Comparison of ENCODE assay signal across 27 cellular contexts in genomic region chr1:228400692-228401454, GRCh38. TPM values are rescaled to one million over a fixed set of nuclear protein-coding genes. Genes with fewer than 3 reads are reported as not detected.
DNase-seq lines count a peak whose midpoint lies in the region; ATAC-seq and TF ChIP-seq lines count a peak whose summit lies in the region.
"Had no signal": no experiment of that assay in that cellular context is flagged by ENCODE, and none has a peak within 500 bp of the region (broad histone marks: within the 10 kb centered on the region; RNA-seq: fewer than 3 reads in every experiment).

No MANE protein-coding gene starts in this region.

- H3K27ac Mint-ChIP-seq in H9 = peak overlapping the region in 2 of 3 experiments; percentile 44 to 77; a peak in 2 of 7 replicates
- H3K27ac Mint-ChIP-seq in T-helper 17 cell = peak overlapping the region; percentile 93
- peak overlapping the region; percentile 55 for H3K27ac Mint-ChIP-seq in glutamatergic neuron (ENCODE audit: unreplicated experiment)
- H3K27ac Mint-ChIP-seq: activated naive CD8-positive, alpha-beta T cell treated with anti-CD3 and anti-CD28 coated beads, Interleukin-2, amount 50 U/mL, for 24 hours; dendritic cell treated with granulocyte-macrophage colony-stimulating factor and Interleukin-4, amounts not matched to agents 40 ng/mL and 50 ng/mL, for 4 days; mesothelial cell of epicardium; T-helper 2 cell treated with Interferon-gamma antibody and Interleukin-4, amounts not matched to agents 5 μg/mL and 100 μg/mL, for 36 hours had no signal

- H4K20me1 ChIP-seq in H9 (ENCODE audit: control insufficient read depth, insufficient read depth, insufficient read length) (peaks cover 2% of the 10 kb centered on the region), hepatocyte (ENCODE audit: insufficient read depth, poor library complexity, severe bottlenecking) (peaks cover 36% of the 10 kb centered on the region)

- H2AFZ ChIP-seq in H9 (ENCODE audit: low read length) (no peak overlapping the region), hepatocyte (no peak overlapping the region)
- H2AFZ ChIP-seq: GM23248 had no signal

- peaks cover 16% of the 10 kb centered on the region for H3K79me1 ChIP-seq in H9 (ENCODE audit: insufficient read depth, low read depth, low read length, poor library complexity, severe bottlenecking)

- H3K27me3 ChIP-seq in H9 (ENCODE audit: insufficient read depth, low read length) (no peaks in the 10 kb centered on the region), hepatocyte (no peaks in the 10 kb centered on the region)
- H3K27me3 ChIP-seq: SJCRH30, tibial artery had no signal

- no CpG with 5 or more reads among the region's 19 CpGs for WGBS in H9 (ENCODE audit: extremely low coverage, insufficient read length, low lambda C conversion rate)
- 92% methylated on average over 10 of the region's 19 CpGs for WGBS in hepatocyte (ENCODE audit: low lambda C conversion rate, missing lambda C conversion rate)

- 0 out of 2 replicates have a peak, but pooled peaks cover 5% of the 10 kb centered on the region for H3K4me1 ChIP-seq in H9 (ENCODE audit: insufficient read depth, low read length)
- peaks cover 9% of the 10 kb centered on the region for H3K4me1 ChIP-seq in hepatocyte (ENCODE audit: insufficient read depth)

- H3K27me3 Mint-ChIP-seq in H9 (ENCODE audit: low read depth) (no peaks in the 10 kb centered on the region), T-helper 17 cell (no peaks in the 10 kb centered on the region), glutamatergic neuron (ENCODE audit: unreplicated experiment) (peaks cover 8% of the 10 kb centered on the region)
- H3K27me3 Mint-ChIP-seq: activated naive CD8-positive, alpha-beta T cell treated with anti-CD3 and anti-CD28 coated beads, Interleukin-2, amount 50 U/mL, for 24 hours; dendritic cell treated with granulocyte-macrophage colony-stimulating factor and Interleukin-4, amounts not matched to agents 40 ng/mL and 50 ng/mL, for 4 days had no signal

- intact Hi-C loops in posterior vena cava (cut with DNase I) = no loop called here

- no peak overlapping the region for H3K4ac ChIP-seq in H9 (ENCODE audit: low read depth, low read length)

- peaks cover 50 to 70% (median 70%) of the 10 kb centered on the region in 3 experiments for H3K36me3 Mint-ChIP-seq in H9 (ENCODE audit: insufficient read depth in 1 of 3, low read depth in 3 of 3)
- H3K36me3 Mint-ChIP-seq in T-helper 17 cell (ENCODE audit: low read depth) = peaks cover 2% of the 10 kb centered on the region
- no peaks in the 10 kb centered on the region for H3K36me3 Mint-ChIP-seq in glutamatergic neuron (ENCODE audit: unreplicated experiment)

- H3K9me3 Mint-ChIP-seq in H9 (no peaks in the 10 kb centered on the region), glutamatergic neuron (ENCODE audit: unreplicated experiment) (peaks cover 7% of the 10 kb centered on the region)
- H3K9me3 Mint-ChIP-seq: activated naive CD8-positive, alpha-beta T cell treated with anti-CD3 and anti-CD28 coated beads, Interleukin-2, amount 50 U/mL, for 24 hours; brain; CD8-positive, alpha-beta memory T cell; dendritic cell treated with granulocyte-macrophage colony-stimulating factor and Interleukin-4, amounts not matched to agents 40 ng/mL and 50 ng/mL, for 4 days; mesothelial cell of epicardium; T-helper 2 cell treated with Interferon-gamma antibody and Interleukin-4, amounts not matched to agents 5 μg/mL and 100 μg/mL, for 36 hours had no signal

- no peak overlapping the region for H3T11ph ChIP-seq in H9 (ENCODE audit: low read length)

- H3K9ac ChIP-seq in H9 (ENCODE audit: extremely low read depth, insufficient read length, low read length) = no peak overlapping the region
- H3K9ac ChIP-seq: GM23248 had no signal

- H3K4me1 Mint-ChIP-seq in H9 (peaks cover 10 to 19% of the 10 kb centered on the region in 2 experiments), T-helper 17 cell (peaks cover 59% of the 10 kb centered on the region), glutamatergic neuron (ENCODE audit: low read depth, unreplicated experiment) (peaks cover 15% of the 10 kb centered on the region)

- no peak overlapping the region for H2BK5ac ChIP-seq in H9 (ENCODE audit: insufficient read length, low read length)

- H2AK5ac ChIP-seq in H9 (ENCODE audit: insufficient read length, low read length) = no peak overlapping the region

- H2BK120ac ChIP-seq in H9 (ENCODE audit: low read depth, low read length, poor library complexity, severe bottlenecking) = no peak overlapping the region

- TF ChIP-seq CTCF in H9 (conservative IDR thresholded peaks at IDR 0.05) (no peak), glutamatergic neuron (IDR thresholded peaks at IDR 0.05; ENCODE audit: partially characterized antibody, unreplicated experiment) (no peak), hepatocyte (IDR thresholded peaks at IDR 0.05; ENCODE audit: poor library complexity) (no peak)

- H3K14ac ChIP-seq in H9 (ENCODE audit: insufficient read depth, low read length) = no peak overlapping the region

- H3K36me3 ChIP-seq in hepatocyte (replicated peaks; ENCODE audit: insufficient read depth, low read depth) = no peaks in the 10 kb centered on the region

- H3K79me2 ChIP-seq in H9 (ENCODE audit: insufficient read depth, low read length) (peaks cover 23% of the 10 kb centered on the region), hepatocyte (peaks cover 48% of the 10 kb centered on the region)

- H2BK20ac ChIP-seq in H9 (ENCODE audit: low read depth, low read length, poor library complexity, severe bottlenecking) = no peak overlapping the region

- H2BK12ac ChIP-seq in H9 (ENCODE audit: insufficient read length, low read depth, low read length) = no peak overlapping the region

- no peak overlapping the region for H4K8ac ChIP-seq in H9 (replicated peaks; ENCODE audit: insufficient read length, low read depth, low read length)

- no peak overlapping the region for H3K4me3 Mint-ChIP-seq in H9
- H3K4me3 Mint-ChIP-seq in T-helper 17 cell = no peak overlapping the region
- no peak overlapping the region for H3K4me3 Mint-ChIP-seq in glutamatergic neuron (ENCODE audit: unreplicated experiment)
- H3K4me3 Mint-ChIP-seq: activated naive CD8-positive, alpha-beta T cell treated with anti-CD3 and anti-CD28 coated beads, Interleukin-2, amount 50 U/mL, for 24 hours; brain; dendritic cell treated with granulocyte-macrophage colony-stimulating factor and Interleukin-4, amounts not matched to agents 40 ng/mL and 50 ng/mL, for 4 days; mesothelial cell of epicardium; T-helper 2 cell treated with Interferon-gamma antibody and Interleukin-4, amounts not matched to agents 5 μg/mL and 100 μg/mL, for 36 hours had no signal

- H3K56ac ChIP-seq in H9 (ENCODE audit: insufficient read length, low read depth, low read length) = no peak overlapping the region

- no peak overlapping the region for H2BK15ac ChIP-seq in H9 (ENCODE audit: low read depth, low read length)

- no peaks in the 10 kb centered on the region for H3K9me2 ChIP-seq in hepatocyte (replicated peaks; ENCODE audit: insufficient read depth)

- no peak overlapping the region for H3K18ac ChIP-seq in H9 (ENCODE audit: insufficient read length, low read depth, low read length)

- H4K5ac ChIP-seq in H9 (ENCODE audit: insufficient read length, low read depth, low read length) = no peak overlapping the region

- peak; percentile 23 for DNase-seq in H9
- no peak for DNase-seq in T-helper 17 cell
- no peak for DNase-seq in glutamatergic neuron
- DNase-seq in posterior vena cava (ENCODE audit: low spot score) = peak; percentile 62
- no peak for DNase-seq in SIG-M5 (lab: John Stamatoyannopoulos, UW)
- no peak for DNase-seq in hepatocyte (ENCODE audit: low spot score)
- no peak for DNase-seq in HT-29 (ENCODE audit: low spot score)
- DNase-seq: activated CD4-positive, CD25-positive, alpha-beta regulatory T cell; activated naive CD8-positive, alpha-beta T cell treated with anti-CD3 and anti-CD28 coated beads, Interleukin-2, amount 50 U/mL, for 24 hours; activated T-cell treated with anti-CD3 and anti-CD28 coated beads, Interleukin-2, amount 50 U/mL, for 48 hours; CD8-positive, alpha-beta memory T cell; DMS79 treated with DMSO at 0.1 percent for 48 hours; foreskin fibroblast; GM23248; KG1; MV-4-11; NCI-H187 treated with DMSO at 0.1 percent for 48 hours; NCI-H345; SJCRH30; stimulated activated naive CD8-positive, alpha-beta T cell treated with anti-CD3 and anti-CD28 coated beads, Interleukin-15, Interleukin-2, amounts not matched to agents 100 U/mL and 50 U/mL, for 24 hours had no signal

- H3K9me3 ChIP-seq in H9 (ENCODE audit: control insufficient read depth, low read depth, low read length) (no peaks in the 10 kb centered on the region), T-helper 17 cell (ENCODE audit: control insufficient read depth, low read length, poor library complexity, severe bottlenecking) (no peaks in the 10 kb centered on the region), hepatocyte (ENCODE audit: low read depth) (no peaks in the 10 kb centered on the region)
- H3K9me3 ChIP-seq: SJCRH30, tibial artery had no signal

- no peak overlapping the region for H3K27ac ChIP-seq in H9 (ENCODE audit: insufficient read length, low read depth, low read length)
- no peak overlapping the region for H3K27ac ChIP-seq in hepatocyte
- H3K27ac ChIP-seq: GM23248, SJCRH30, skin epidermis, tibial artery had no signal

- no peak overlapping the region for H4K91ac ChIP-seq in H9 (ENCODE audit: insufficient read length, low read depth, low read length)

- no peak overlapping the region for H3K23ac ChIP-seq in H9 (ENCODE audit: insufficient read length, low read depth, low read length)

- no peak overlapping the region for H3K4me3 ChIP-seq in hepatocyte
- H3K4me3 ChIP-seq: GM23248, SJCRH30, skin epidermis, tibial artery had no signal

- H3K4me2 ChIP-seq in H9 (ENCODE audit: insufficient read depth, insufficient read length, low read length) = no peak overlapping the region
- H3K4me2 ChIP-seq in hepatocyte = no peak overlapping the region

- H3K23me2 ChIP-seq in H9 (ENCODE audit: insufficient read length, low read depth, low read length, poor library complexity, severe bottlenecking) = peaks cover 7% of the 10 kb centered on the region

- no peak for ATAC-seq in T-helper 17 cell
- ATAC-seq: activated naive CD8-positive, alpha-beta T cell treated with anti-CD3 and anti-CD28 coated beads, Interleukin-2, amount 50 U/mL, for 24 hours; stimulated activated naive CD8-positive, alpha-beta T cell treated with anti-CD3 and anti-CD28 coated beads, Interleukin-15, Interleukin-2, amounts not matched to agents 100 U/mL and 50 U/mL, for 24 hours had no signal

RNA-seq across cellular contexts. Expression of gene TRIM11, which starts 5.8 kb away (rescaled TPM):
- total RNA-seq in H9 (2021) (38.1 and 41.4 TPM in 2 replicates), T-helper 17 cell (10 to 100 TPM; 35.5 to 52.5 TPM), glutamatergic neuron (ENCODE audit: unreplicated experiment) (41.0 TPM), posterior vena cava (10 to 100 TPM; 12.7 to 13.3 TPM), hepatocyte (10.4 and 13.8 TPM in 2 replicates)
- polyA plus RNA-seq in hepatocyte = 10.4 and 14.5 TPM in 2 replicates
- 55.9 and 62.2 TPM in 2 replicates for total RNA-seq in HT-29 (2014; rRNA removed; shearing (Covaris generic))

RNA-seq across cellular contexts. Expression of gene TRIM17, which starts 15.8 kb away (rescaled TPM):
- 2.8 TPM in 2 replicates for total RNA-seq in H9 (2021)
- total RNA-seq in T-helper 17 cell = 1 to 10 TPM in 1 of 2 donors, under 1 TPM in 1; 0.47 to 2.0 TPM
- not detected for total RNA-seq in glutamatergic neuron (ENCODE audit: unreplicated experiment)
- 1 to 10 TPM in 1 of 2 donors, under 1 TPM in 1; 0.38 to 1.9 TPM for total RNA-seq in posterior vena cava
- total RNA-seq in hepatocyte = 2.1 and 2.4 TPM in 2 replicates
- polyA plus RNA-seq in hepatocyte = 5.7 and 7.3 TPM in 2 replicates
- not detected in 2 replicates for total RNA-seq in HT-29 (2014; rRNA removed; shearing (Covaris generic))
- total RNA-seq: GM23248, pulmonary artery endothelial cell, SJCRH30 had no signal

Comparison
In these comparisons a context has a peak if more than half of its experiments do, and no peak if none do; other contexts are left out.
1. DNase-seq: peak in H9 (single experiment) and posterior vena cava (single experiment); none in T-helper 17 cell (0 of 3), glutamatergic neuron (single experiment), SIG-M5 (single experiment), hepatocyte (single experiment) and HT-29 (single experiment).
2. Peak in every context shown above with its lines, with median percentiles within 50 percentile points of each other: H3K27ac Mint-ChIP-seq.